In genomic region chr10:122390679-122391078, GRCh38 we compare ENCODE assay signal across 25 cellular contexts.
"Had no signal": no experiment of that assay in that cellular context is flagged by ENCODE, and none has a peak within 500 bp of the region (broad histone marks: within the 10 kb centered on the region; RNA-seq: fewer than 3 reads in every experiment).

No MANE protein-coding gene starts in this region.

- H3K4me1 ChIP-seq: adrenal gland, SJCRH30 had no signal

- H3K27me3 ChIP-seq: adrenal gland, Peyer's patch, SJCRH30 had no signal

- H3K9me3 ChIP-seq: Peyer's patch, SJCRH30 had no signal

- H3K36me3 ChIP-seq: adrenal gland had no signal

- H3K4me3 ChIP-seq: adrenal gland, K562, Peyer's patch, SJCRH30, SK-N-MC had no signal

- DNase-seq: activated CD4-positive, alpha-beta T cell treated with anti-CD3 and anti-CD28 coated beads, Interleukin-2, amount 10 ng/mL, durations not matched to agents 24 days and 14 days; activated CD4-positive, alpha-beta T cell treated with anti-CD3 and anti-CD28 coated beads, Interleukin-2, amount 50 U/mL, for 4 hours; activated CD8-positive, alpha-beta T cell treated with anti-CD3 and anti-CD28 coated beads for 36 hours; activated gamma-delta T cell; activated naive CD4-positive, alpha-beta T cell treated with anti-CD3 and anti-CD28 coated beads for 36 hours; activated T-cell treated with anti-CD3 and anti-CD28 coated beads, Interleukin-2, amount 50 U/mL, for 1 hour; adrenal gland; caudate nucleus; NCI-H1092 treated with DMSO at 0.1 percent for 48 hours; NCI-H1417; NCI-H146; NCI-H187 treated with DMSO at 0.1 percent for 48 hours; NCI-H2081; NCI-H2171 treated with DMSO at 0.1 percent for 48 hours; NCI-H2227 treated with DMSO at 0.1 percent for 48 hours; NCI-H446 treated with DMSO at 0.1 percent for 48 hours; NCI-H524; PC-3; Peyer's patch; Right ventricle myocardium superior; T1000 had no signal

- H3K27ac ChIP-seq: adrenal gland, Peyer's patch, SJCRH30, SK-N-MC had no signal

- ATAC-seq: activated CD8-positive, alpha-beta T cell treated with anti-CD3 and anti-CD28 coated beads for 36 hours; activated naive CD4-positive, alpha-beta T cell treated with anti-CD3 and anti-CD28 coated beads, Interleukin-2, amount 50 U/mL, for 72 hours; K562; PC-3 had no signal
